In genomic region chr10:132294561-132295320, GRCh38 we compare ENCODE assay signal across 19 cellular contexts. TPM values are rescaled to one million over a fixed set of nuclear protein-coding genes. Genes with fewer than 3 reads are reported as not detected.
DNase-seq lines count a peak whose midpoint lies in the region; ATAC-seq, FAIRE-seq and TF ChIP-seq lines count a peak whose summit lies in the region.
"Had no signal": no experiment of that assay in that cellular context is flagged by ENCODE, and none has a peak within 500 bp of the region (broad histone marks: within the 10 kb centered on the region; RNA-seq: fewer than 3 reads in every experiment).

No MANE protein-coding gene starts in this region.

- TF ChIP-seq POLR2A in GM12878 (IDR thresholded peaks at IDR 0.05; ENCODE audit: low read depth, low read length): no peak

- H3K4me2 ChIP-seq in GM12878 (ENCODE audit: control insufficient read depth, insufficient read depth): no peak overlapping the region
- H3K4me2 ChIP-seq in neural progenitor cell: no peak overlapping the region
- H3K4me2 ChIP-seq: hepatocyte had no signal

- no peak for TF ChIP-seq EP300 in GM12878 (IDR thresholded peaks at IDR 0.05; ENCODE audit: borderline replicate concordance in 1 of 2, control insufficient read depth in 1 of 2, low read depth in 2 of 2, low read length in 2 of 2)

- H3K4me3 ChIP-seq in GM12878 (no peak overlapping the region), neural progenitor cell (no peak overlapping the region)
- H3K4me3 ChIP-seq: cardiac muscle cell, hepatocyte, ovary had no signal

- H3K27me3 Mint-ChIP-seq in neural progenitor cell (ENCODE audit: insufficient read depth, low read depth) (peaks cover 3% of the 10 kb centered on the region), osteocyte (ENCODE audit: unreplicated experiment) (peaks cover 6% of the 10 kb centered on the region)

- H2AFZ ChIP-seq in GM12878 (ENCODE audit: control insufficient read depth, low read depth, low read length): no peak overlapping the region
- no peak overlapping the region for H2AFZ ChIP-seq in neural progenitor cell (replicated peaks)
- H2AFZ ChIP-seq: hepatocyte had no signal

- peaks cover 2% of the 10 kb centered on the region for H3K9me3 Mint-ChIP-seq in neural progenitor cell
- H3K9me3 Mint-ChIP-seq in osteocyte (ENCODE audit: unreplicated experiment): no peaks in the 10 kb centered on the region
- H3K9me3 Mint-ChIP-seq: CD8-positive, alpha-beta T cell; memory B cell had no signal

- H3K27ac Mint-ChIP-seq in neural progenitor cell: no peak overlapping the region
- no peak overlapping the region for H3K27ac Mint-ChIP-seq in osteocyte (ENCODE audit: unreplicated experiment)
- H3K27ac Mint-ChIP-seq: CD8-positive, alpha-beta T cell; memory B cell had no signal

- H3K9me3 ChIP-seq in GM12878 (replicated peaks; ENCODE audit: control insufficient read depth, insufficient read depth, low read length): no peaks in the 10 kb centered on the region
- H3K9me3 ChIP-seq in neural progenitor cell (ENCODE audit: low read depth): no peaks in the 10 kb centered on the region
- H3K9me3 ChIP-seq: ovary had no signal

- H3K4me3 Mint-ChIP-seq in neural progenitor cell: no peak overlapping the region
- H3K4me3 Mint-ChIP-seq in osteocyte (ENCODE audit: unreplicated experiment): no peak overlapping the region
- H3K4me3 Mint-ChIP-seq: CD8-positive, alpha-beta T cell; memory B cell had no signal

- TF ChIP-seq CTCF in GM12878 (IDR thresholded peaks at IDR 0.05 in 2 of 3, conservative IDR thresholded peaks at IDR 0.05 in 1 of 3; ENCODE audit: control insufficient read depth in 2 of 3, extremely low read depth in 1 of 3, insufficient read depth in 1 of 3, low read depth in 3 of 3, low read length in 3 of 3) (no peak), neural progenitor cell (IDR thresholded peaks at IDR 0.05) (no peak), osteocyte (IDR thresholded peaks at IDR 0.05) (no peak)

- TF ChIP-seq RAD21 in GM12878 (IDR thresholded peaks at IDR 0.05; ENCODE audit: insufficient read depth, low read depth, low read length): no peak

- in situ Hi-C loops in GM12878 (cut with MboI): no loop called here

- H3K36me3 Mint-ChIP-seq in neural progenitor cell (no peaks in the 10 kb centered on the region), osteocyte (ENCODE audit: unreplicated experiment) (no peaks in the 10 kb centered on the region)
- H3K36me3 Mint-ChIP-seq: CD8-positive, alpha-beta T cell; memory B cell had no signal

- no peaks in the 10 kb centered on the region for H3F3A ChIP-seq in neural progenitor cell (ENCODE audit: low read depth)

- H3K9ac ChIP-seq in GM12878 (ENCODE audit: control insufficient read depth, insufficient read depth, low read length) (no peak overlapping the region), neural progenitor cell (no peak overlapping the region)

- H3K36me3 ChIP-seq in GM12878 (ENCODE audit: control insufficient read depth in 2 of 2, insufficient read depth in 2 of 2, low read length in 1 of 2) (no peaks in the 10 kb centered on the region), neural progenitor cell (no peaks in the 10 kb centered on the region)
- H3K36me3 ChIP-seq: cardiac muscle cell, ovary had no signal

- peaks cover 38% of the 10 kb centered on the region for H3K4me1 Mint-ChIP-seq in neural progenitor cell
- H3K4me1 Mint-ChIP-seq in osteocyte (ENCODE audit: unreplicated experiment): peaks cover 5% of the 10 kb centered on the region

- ATAC-seq in GM12878: no peak
- ATAC-seq in HG02623 (IDR thresholded peaks at IDR 0.05; ENCODE audit: unreplicated experiment): no peak
- ATAC-seq: CD8-positive, alpha-beta T cell had no signal

- H3K79me2 ChIP-seq in GM12878 (ENCODE audit: control insufficient read depth, insufficient read depth, low read length) (no peaks in the 10 kb centered on the region), neural progenitor cell (ENCODE audit: low read depth) (no peaks in the 10 kb centered on the region)
- H3K79me2 ChIP-seq: hepatocyte had no signal

- H4K20me1 ChIP-seq in GM12878 (ENCODE audit: control insufficient read depth, insufficient read depth) (no peaks in the 10 kb centered on the region), neural progenitor cell (ENCODE audit: low read depth) (peaks cover 66% of the 10 kb centered on the region)

- no peaks in the 10 kb centered on the region; a peak in 1 of 4 replicates for H3K27me3 ChIP-seq in GM12878 (replicated peaks in 1 of 2; ENCODE audit: control insufficient read depth in 2 of 2, insufficient read depth in 2 of 2, low read length in 1 of 2)
- no peaks in the 10 kb centered on the region for H3K27me3 ChIP-seq in neural progenitor cell
- H3K27me3 ChIP-seq: cardiac muscle cell, hepatocyte, ovary had no signal

- intact Hi-C loops in GM12878 (cut with micrococcal nuclease; ENCODE audit: unreplicated experiment): no loop called here

- RAD21 ChIA-PET in GM12878 (lab: Charles Lee; ENCODE audit: unreplicated experiment): no interaction called here

- DNase-seq in DMS153 (lab: John Stamatoyannopoulos, UW) (peak; percentile 34), DMS153 treated with DMSO at 0.1 percent for 48 hours (lab: John Stamatoyannopoulos, UW; ENCODE audit: unreplicated experiment) (no peak), NCI-H1092 treated with DMSO at 0.1 percent for 48 hours (lab: John Stamatoyannopoulos, UW) (peak; percentile 47), GM12878 (ENCODE audit: low read depth, low spot score) (no peak), neural progenitor cell (ENCODE audit: low spot score) (peak; percentile 86), dedifferentiated amniotic fluid mesenchymal stem cell (ENCODE audit: extremely low spot score) (no peak), osteocyte (ENCODE audit: extremely low spot score, unreplicated experiment) (no peak)
- DNase-seq: activated CD8-positive, alpha-beta memory T cell treated with anti-CD3 and anti-CD28 coated beads for 24 hours; CD8-positive, alpha-beta T cell; NCI-H2227 treated with DMSO at 0.1 percent for 48 hours; RPMI8226; stimulated activated CD4-positive, alpha-beta T cell treated with anti-CD3 and anti-CD28 coated beads, Interleukin-15, amount 100 ng/mL, for 24 hours; T1000 had no signal

- CTCF ChIA-PET in GM12878 (lab: Yijun Ruan, JAX): no interaction called here

- SMC1A ChIA-PET in GM12878 (lab: Charles Lee; ENCODE audit: uncharacterized antibody, unreplicated experiment): no interaction called here

- POLR2A ChIA-PET in GM12878 (lab: Charles Lee): no interaction called here

- H3K4me1 ChIP-seq in GM12878 (ENCODE audit: control insufficient read depth, insufficient read depth, low read length): no peaks in the 10 kb centered on the region
- H3K4me1 ChIP-seq in neural progenitor cell: peaks cover 17% of the 10 kb centered on the region

- no peak for FAIRE-seq in GM12878 (lab: Jason Lieb, UNC)

- H3K27ac ChIP-seq in GM12878 (ENCODE audit: control insufficient read depth, insufficient read depth) (no peak overlapping the region), neural progenitor cell (no peak overlapping the region)
- H3K27ac ChIP-seq: 22Rv1, cardiac muscle cell, hepatocyte, ovary had no signal

- no TSS peak for BruUV-seq in GM12878 (replicated peaks; lab: Mats Ljungman, UMichigan)

- 40% methylated on average over 23 of the region's 23 CpGs for WGBS in GM12878 (ENCODE audit: insufficient coverage, insufficient replicate concordance, low lambda C conversion rate, missing lambda C conversion rate)

RNA-seq across cellular contexts. Expression of gene STK32C, which starts 13.0 kb away (rescaled TPM):
- total RNA-seq in GM12878 (2013; cell fraction: nucleolus; rRNA removed): 2.5 and 5.1 TPM in 2 replicates
- 8.4 and 10.1 TPM in 2 replicates for total RNA-seq in GM12878 (2014; rRNA removed)
- 3.8 and 4.5 TPM in 2 replicates for total RNA-seq in GM12878 (2014; rRNA removed; fragmentation: Illumina TruSeq; extraction: Trizol)
- total RNA-seq in GM12878 (2021): 10.7 and 11.5 TPM in 2 replicates
- polyA plus RNA-seq in GM12878 (2011; ENCODE audit: low read depth): 8.7 TPM
- 1.5 and 1.9 TPM in 2 replicates for polyA plus RNA-seq in GM12878 (2011; rRNA removed)
- 1.4 and 1.9 TPM in 2 replicates for polyA plus RNA-seq in GM12878 (2011; cell fraction: cytosol; rRNA removed)
- 1.1 and 2.6 TPM in 2 replicates for polyA plus RNA-seq in GM12878 (2011; cell fraction: nucleus; rRNA removed)
- 8.1 and 13.5 TPM in 2 replicates for polyA plus RNA-seq in GM12878 (2012)
- polyA plus RNA-seq in GM12878 (2014; fragmentation: Illumina TruSeq; extraction: Trizol): 3.3 and 4.5 TPM in 2 replicates
- polyA plus RNA-seq in GM12878 (2014; fragmentation: Nextera tagmentation; extraction: Ambion mirVana): 1 to 10 TPM; 1.6 to 4.1 TPM
- 12.4 and 18.1 TPM in 2 replicates for polyA plus RNA-seq in GM12878 (2014; rRNA removed)
- 10 to 100 TPM; 10.5 to 11.3 TPM for polyA plus RNA-seq in GM12878 (2016; fragmentation: Nextera tagmentation; extraction: Ambion mirVana)
- 0.62 TPM in 1 of 2 replicates, not detected in the other for polyA minus RNA-seq in GM12878 (2011; rRNA and poly(A)+ RNA removed)
- polyA minus RNA-seq in GM12878 (2011; cell fraction: cytosol; rRNA and poly(A)+ RNA removed): not detected in 2 replicates
- polyA minus RNA-seq in GM12878 (2011; cell fraction: nucleus; rRNA and poly(A)+ RNA removed): 0.36 and 0.96 TPM in 2 replicates
- total RNA-seq in neural progenitor cell (ENCODE audit: low replicate concordance): 2.5 and 13.5 TPM in 2 replicates
- 15.7 and 17.3 TPM in 2 replicates for total RNA-seq in osteocyte

RNA-seq across cellular contexts. Expression of gene LRRC27, which starts 37.3 kb away (rescaled TPM):
- 16.5 and 22.5 TPM in 2 replicates for total RNA-seq in GM12878 (2013; cell fraction: nucleolus; rRNA removed)
- total RNA-seq in GM12878 (2014; rRNA removed) (6.3 and 6.8 TPM in 2 replicates), GM12878 (2014; rRNA removed; fragmentation: Illumina TruSeq; extraction: Trizol) (3.8 and 5.0 TPM in 2 replicates), GM12878 (2021) (3.3 and 4.5 TPM in 2 replicates), neural progenitor cell (ENCODE audit: low replicate concordance) (8.0 and 16.9 TPM in 2 replicates), osteocyte (17.9 and 18.9 TPM in 2 replicates)
- 4.1 TPM for polyA plus RNA-seq in GM12878 (2011; ENCODE audit: low read depth)
- polyA plus RNA-seq in GM12878 (2011; rRNA removed) (0.62 and 0.84 TPM in 2 replicates), GM12878 (2014; fragmentation: Illumina TruSeq; extraction: Trizol) (4.6 and 6.4 TPM in 2 replicates), GM12878 (2014; fragmentation: Nextera tagmentation; extraction: Ambion mirVana) (under 1 TPM; 0.48 to 0.80 TPM), GM12878 (2014; rRNA removed) (4.3 and 6.9 TPM in 2 replicates), GM12878 (2016; fragmentation: Nextera tagmentation; extraction: Ambion mirVana) (1 to 10 TPM; 4.8 to 6.5 TPM)
- 0.72 and 0.82 TPM in 2 replicates for polyA plus RNA-seq in GM12878 (2011; cell fraction: cytosol; rRNA removed)
- polyA plus RNA-seq in GM12878 (2011; cell fraction: nucleus; rRNA removed): 2.5 and 2.8 TPM in 2 replicates
- polyA plus RNA-seq in GM12878 (2012): 4.0 and 4.5 TPM in 2 replicates
- polyA minus RNA-seq in GM12878 (2011; rRNA and poly(A)+ RNA removed): 0.36 TPM in 1 of 2 replicates, not detected in the other
- not detected in 2 replicates for polyA minus RNA-seq in GM12878 (2011; cell fraction: cytosol; rRNA and poly(A)+ RNA removed)
- polyA minus RNA-seq in GM12878 (2011; cell fraction: nucleus; rRNA and poly(A)+ RNA removed): 0.73 and 1.2 TPM in 2 replicates

Comparison
In these comparisons a context has a peak if more than half of its experiments do, and no peak if none do; other contexts are left out.
1. DNase-seq: peak in DMS153 (single experiment), NCI-H1092 treated with DMSO at 0.1 percent for 48 hours (single experiment) and neural progenitor cell (single experiment); none in DMS153 treated with DMSO at 0.1 percent for 48 hours (single experiment), GM12878 (single experiment), dedifferentiated amniotic fluid mesenchymal stem cell (single experiment) and osteocyte (single experiment).